ENCODE assay signal across 3 cellular contexts in genomic region chr16:16325439-16325838, GRCh38. TPM values are rescaled to one million over a fixed set of nuclear protein-coding genes. Genes with fewer than 3 reads are reported as not detected.
"Had no signal": no experiment of that assay in that cellular context is flagged by ENCODE, and none has a peak within 500 bp of the region (broad histone marks: within the 10 kb centered on the region; RNA-seq: fewer than 3 reads in every experiment).

No MANE protein-coding gene starts in this region.

RNA-seq across cellular contexts. Expression of gene NPIPA7, which starts 53.5 kb away (rescaled TPM):
- total RNA-seq: dermis blood vessel endothelial cell, epithelial cell of proximal tubule, smooth muscle cell had no signal
